Comparison of ENCODE assay signal across 1 cellular context in the genomic region with DNA sequence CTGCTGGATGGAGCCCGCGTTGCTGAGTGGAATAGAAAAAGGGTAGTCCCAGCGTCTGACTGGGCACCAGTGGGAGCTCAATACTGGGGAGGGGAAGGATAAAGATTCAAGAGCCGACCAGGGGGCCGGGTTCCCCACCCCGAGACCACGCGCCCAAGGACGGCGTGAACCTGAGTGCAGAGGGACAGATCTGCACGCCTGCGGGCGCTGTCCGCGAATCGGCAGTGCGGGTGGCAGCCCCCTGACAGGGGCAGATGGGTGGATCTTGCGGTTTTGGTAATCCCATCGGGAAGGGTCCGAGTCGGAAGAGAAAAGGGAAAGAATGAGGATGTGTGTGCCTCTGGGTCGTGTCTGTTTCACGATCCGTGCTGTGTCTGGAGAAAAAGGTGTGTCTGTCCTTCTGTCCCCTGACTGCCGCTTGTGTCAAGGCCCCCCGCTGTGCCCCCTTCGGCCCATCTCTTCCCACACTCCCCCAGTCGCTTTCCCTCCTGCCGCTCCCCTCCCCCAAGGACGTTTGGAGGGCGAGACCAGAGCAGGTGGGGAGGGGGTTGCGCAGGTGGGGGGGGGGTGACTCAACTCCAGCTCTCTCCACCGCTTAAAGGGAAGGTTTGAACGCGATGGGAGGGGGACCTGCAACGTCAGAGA.
TF ChIP-seq lines count a peak whose summit lies in the region.

No MANE protein-coding gene starts in this region.

TF ChIP-seq in PFSK-1, 5 proteins besides CTCF, POLR2A, EP300 and RAD21:
- peak in 1 of 2 experiments; percentile 73; a peak in 1 of 4 replicates for TF ChIP-seq REST (IDR thresholded peaks at IDR 0.05; ENCODE audit: insufficient read depth in 1 of 2, low read depth in 2 of 2, low read length in 2 of 2)
- peak; percentile 26; the same call in 1 of the 2 replicates for TF ChIP-seq SIN3A (IDR thresholded peaks at IDR 0.05; ENCODE audit: borderline replicate concordance, insufficient read depth, low read length)
- TF ChIP-seq POLR2AphosphoS5 (IDR thresholded peaks at IDR 0.05; ENCODE audit: low read depth, low read length): peak; percentile 64; the same call in 1 of the 2 replicates
- 0 out of 2 replicates have a peak, but pooled peaks have one; percentile 30 for TF ChIP-seq TAF1 (IDR thresholded peaks at IDR 0.05; ENCODE audit: borderline replicate concordance, insufficient read depth, low read length)
- no peak for TF ChIP-seq FOXP2 (optimal IDR thresholded peaks at IDR 0.05; ENCODE audit: borderline replicate concordance, extremely low read depth, extremely low read length, insufficient read depth)
